ENCODE assay signal across 8 cellular contexts in the genomic region with DNA sequence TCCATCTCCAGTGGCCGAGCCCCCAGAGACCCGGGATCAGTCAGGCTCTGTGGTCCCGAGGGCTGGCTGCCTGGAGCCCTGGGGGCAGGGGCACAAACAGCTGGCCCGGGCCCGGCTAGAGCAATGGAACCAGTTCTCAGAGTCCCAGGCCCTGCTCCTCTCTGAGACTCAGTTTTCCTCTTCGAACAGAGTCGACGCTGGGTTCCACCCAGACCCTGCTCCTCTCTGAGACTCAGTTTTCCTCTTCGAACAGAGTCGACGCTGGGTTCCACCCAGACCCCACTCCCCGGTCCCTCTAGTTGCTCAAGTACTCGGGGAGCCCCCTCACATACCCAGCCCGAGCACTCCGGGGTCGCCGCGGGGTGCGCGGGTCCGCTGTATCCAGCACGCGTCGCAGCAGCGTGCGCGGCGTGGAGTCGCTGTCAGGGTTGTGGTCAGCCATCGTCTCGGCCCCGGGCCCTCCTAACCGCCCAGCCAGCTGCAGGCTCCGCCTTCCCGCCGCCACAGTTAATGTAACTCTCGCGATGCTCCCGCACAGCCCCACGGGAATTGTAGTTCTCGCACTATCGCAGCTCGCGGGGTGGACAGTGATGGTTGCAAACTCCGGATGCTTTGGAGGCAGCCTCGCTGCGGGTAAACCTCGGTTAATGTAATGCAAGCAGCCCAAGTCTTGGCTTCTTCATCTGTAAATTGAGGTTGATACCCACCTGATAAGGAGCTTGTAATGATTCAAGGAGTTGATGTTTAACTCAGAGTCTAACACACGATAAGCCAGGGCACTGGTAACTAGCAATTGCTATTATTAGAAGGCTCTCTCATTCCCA. TPM values are rescaled to one million over a fixed set of nuclear protein-coding genes. Genes with fewer than 3 reads are reported as not detected.
DNase-seq lines count a peak whose midpoint lies in the region; ATAC-seq and TF ChIP-seq lines count a peak whose summit lies in the region.

No MANE protein-coding gene starts in this region.

- CTCF ChIA-PET in AG04450 (lab: Charles Lee): interaction anchor here (0.6 to 2.4 kb wide), 5 partner anchors 8 to 160 kb away, joined by 3 to 15 read pairs (median 3); no protein-coding TSS in a partner anchor
- CTCF ChIA-PET in mammary epithelial cell (lab: Charles Lee; ENCODE audit: low non-redundant PET): interaction anchor here (1.6 kb wide), 1 partner anchor 17 kb away, joined by 8 read pairs; no protein-coding TSS in a partner anchor

- no peak for TF ChIP-seq POLR2A in spleen (IDR thresholded peaks at IDR 0.05)

- BruUV-seq in mammary epithelial cell (replicated peaks; lab: Mats Ljungman, UMichigan): TSS peak; percentile 93

- POLR2A ChIA-PET in AG04450 (lab: Yijun Ruan, JAX): interaction anchor here (0.7 to 2.3 kb wide), 6 partner anchors 11 to 107 kb away, joined by 3 to 10 read pairs (median 4); a partner anchor contains a TSS

- H3K27me3 ChIP-seq in AG04450 (ENCODE audit: control insufficient read depth, insufficient read depth, low read length) (no peaks in the 10 kb centered on the region), WERI-Rb-1 (ENCODE audit: insufficient read depth, low read depth, severe bottlenecking) (no peaks in the 10 kb centered on the region), mammary epithelial cell (ENCODE audit: insufficient read depth, low read length) (no peaks in the 10 kb centered on the region), spleen (replicated peaks in 1 of 7) (no peaks in the 10 kb centered on the region)

- peak; percentile 63 for DNase-seq in AG04450 (ENCODE audit: low read depth, low spot score)
- DNase-seq in NCI-H2171 treated with DMSO at 0.1 percent for 48 hours (lab: John Stamatoyannopoulos, UW): peak; percentile 88
- peak; percentile 93 for DNase-seq in WERI-Rb-1
- DNase-seq in mammary epithelial cell: peak; percentile 78
- DNase-seq in inferior parietal cortex (ENCODE audit: extremely low spot score): peak; percentile 96
- peak; percentile 98 for DNase-seq in spleen

- H3K36me3 ChIP-seq in WERI-Rb-1 (peaks cover 34% of the 10 kb centered on the region), mammary epithelial cell (ENCODE audit: insufficient read depth, low read length) (peaks cover 3% of the 10 kb centered on the region), spleen (peaks cover 0 to 37% (median 35%) of the 10 kb centered on the region in 6 donors)

- no peak for TF ChIP-seq CTCF in AG04450 (IDR thresholded peaks at IDR 0.05; ENCODE audit: low read depth, low read length)
- TF ChIP-seq CTCF in WERI-Rb-1 (IDR thresholded peaks at IDR 0.05; ENCODE audit: low read depth, low read length): no peak
- no peak for TF ChIP-seq CTCF in mammary epithelial cell (conservative IDR thresholded peaks at IDR 0.05 in 1 of 2, IDR thresholded peaks at IDR 0.05 in 1 of 2; ENCODE audit: extremely low read depth in 1 of 2, insufficient read depth in 1 of 2, low read depth in 1 of 2, low read length in 2 of 2)
- TF ChIP-seq CTCF in spleen (IDR thresholded peaks at IDR 0.05 in 8 of 11, conservative IDR thresholded peaks at IDR 0.05 in 3 of 11): peak in 5 of 11 experiments; percentile 11 to 55 (median 39)

- peak overlapping the region; percentile 77 for H3K27ac ChIP-seq in AG04450 (ENCODE audit: low read depth, low read length)
- peak overlapping the region; percentile 69 for H3K27ac ChIP-seq in WERI-Rb-1
- H3K27ac ChIP-seq in mammary epithelial cell (ENCODE audit: insufficient read depth, low read depth, low read length): peak overlapping the region; percentile 67
- H3K27ac ChIP-seq in spleen: peak overlapping the region; percentile 13 to 85 (median 64)

- dilution Hi-C loops in mammary epithelial cell (cut with HindIII; ENCODE audit: low sequenced_read_pairs): no loop called here

- H4K20me1 ChIP-seq in mammary epithelial cell (ENCODE audit: insufficient read depth, low read length): no peaks in the 10 kb centered on the region

- peak overlapping the region; percentile 95 for H3K4me2 ChIP-seq in mammary epithelial cell (ENCODE audit: insufficient read depth, low read depth, low read length)

- H3K4me1 ChIP-seq in mammary epithelial cell (ENCODE audit: insufficient read depth, low read length) (peaks cover 8% of the 10 kb centered on the region), spleen (peaks cover 8 to 30% (median 19%) of the 10 kb centered on the region in 6 donors)

- in situ Hi-C loops in mammary epithelial cell (cut with MboI; ENCODE audit: low sequenced_read_pairs in 2 of 2): no loop called here

- peaks cover 14% of the 10 kb centered on the region for H3K79me2 ChIP-seq in mammary epithelial cell (ENCODE audit: insufficient read depth, low read length)

- under 1% methylated on average over 24 of the region's 49 CpGs for WGBS in mammary epithelial cell (ENCODE audit: low coverage, missing lambda C conversion rate)
- 0 to 2% (median 1%) methylated on average over 21 to 49 of the region's 49 CpGs for WGBS in spleen, 5 donors

- peak overlapping the region; percentile 84 for H3K9ac ChIP-seq in mammary epithelial cell (ENCODE audit: insufficient read depth, low read length)

- peak overlapping the region; percentile 75 for H3K4me3 ChIP-seq in AG04450 (ENCODE audit: low read depth, low read length)
- H3K4me3 ChIP-seq in WERI-Rb-1 (ENCODE audit: low read depth, low read length): peak overlapping the region; percentile 83
- peak overlapping the region; percentile 52 to 94 (median 70) for H3K4me3 ChIP-seq in mammary epithelial cell (replicated peaks in 1 of 3; ENCODE audit: insufficient read depth in 1 of 3, low read depth in 2 of 3, low read length in 3 of 3)
- peak overlapping the region; percentile 52 to 97 (median 90) for H3K4me3 ChIP-seq in spleen

- no peaks in the 10 kb centered on the region for H3K9me3 ChIP-seq in AG04450 (ENCODE audit: control insufficient read depth, insufficient read depth, low read length)
- H3K9me3 ChIP-seq in WERI-Rb-1 (ENCODE audit: severe bottlenecking): no peaks in the 10 kb centered on the region
- no peaks in the 10 kb centered on the region for H3K9me3 ChIP-seq in mammary epithelial cell (replicated peaks; ENCODE audit: insufficient read depth, low read length)
- H3K9me3 ChIP-seq in spleen: no peaks in the 10 kb centered on the region

- ATAC-seq in GM18873 (IDR thresholded peaks at IDR 0.05; ENCODE audit: low FRiP score, unreplicated experiment) (peak; percentile 93), HG03108 (IDR thresholded peaks at IDR 0.05; ENCODE audit: unreplicated experiment) (peak; percentile 95)

- intact Hi-C loops in mammary epithelial cell (cut with micrococcal nuclease): loop anchor here (2.0 to 5.0 kb wide), 2 partner anchors 17 to 39 kb away; a partner anchor contains a TSS
- intact Hi-C loops in spleen (cut with DNase I; ENCODE audit: low total_unique reads): no loop called here

- peak overlapping the region; percentile 86 for H2AFZ ChIP-seq in mammary epithelial cell (ENCODE audit: low read depth, low read length)

RNA-seq across cellular contexts. Expression of a gene that starts 8.5 kb away (rescaled TPM):
- polyA plus RNA-seq in AG04450 (2011; rRNA removed) (22.3 and 22.8 TPM in 2 replicates), mammary epithelial cell (21.2 TPM), spleen (10 to 100 TPM; 19.9 to 31.7 (median 24.3) TPM)
- polyA minus RNA-seq in AG04450 (2011; rRNA and poly(A)+ RNA removed): 14.4 and 16.2 TPM in 2 replicates
- total RNA-seq in mammary epithelial cell (10 to 100 TPM; 11.7 to 13.1 TPM), spleen (10 to 100 TPM; 23.5 to 80.7 (median 35.7) TPM)
- polyA minus RNA-seq in mammary epithelial cell: 10.6 TPM

RNA-seq across cellular contexts. Expression of a gene that starts 13.1 kb away (rescaled TPM):
- polyA plus RNA-seq in AG04450 (2011; rRNA removed) (151 and 190 TPM in 2 replicates), mammary epithelial cell (452 TPM), spleen (100 to 1,000 TPM in 1 of 3 donors, 10 to 100 TPM in 2; 92.3 to 116 (median 97.0) TPM)
- polyA minus RNA-seq in AG04450 (2011; rRNA and poly(A)+ RNA removed): 368 and 417 TPM in 2 replicates
- total RNA-seq in mammary epithelial cell (100 to 1,000 TPM; 158 to 198 TPM), spleen (10 to 100 TPM; 38.8 to 64.3 (median 48.6) TPM)
- 283 TPM for polyA minus RNA-seq in mammary epithelial cell

RNA-seq across cellular contexts. Expression of a gene that starts 13.9 kb away (rescaled TPM):
- polyA plus RNA-seq in AG04450 (2011; rRNA removed) (17.9 and 21.7 TPM in 2 replicates), mammary epithelial cell (35.6 TPM), spleen (100 to 1,000 TPM in 1 of 3 donors, 10 to 100 TPM in 2; 47.2 to 101 (median 91.3) TPM)
- 21.1 and 27.6 TPM in 2 replicates for polyA minus RNA-seq in AG04450 (2011; rRNA and poly(A)+ RNA removed)
- total RNA-seq in mammary epithelial cell (10 to 100 TPM; 27.2 to 48.5 TPM), spleen (10 to 100 TPM; 43.2 to 82.9 (median 50.8) TPM)
- 25.7 TPM for polyA minus RNA-seq in mammary epithelial cell

RNA-seq across cellular contexts. Expression of a gene that starts 26.9 kb away (rescaled TPM):
- polyA plus RNA-seq in AG04450 (2011; rRNA removed) (0.92 and 1.1 TPM in 2 replicates), mammary epithelial cell (0.51 TPM), spleen (1 to 10 TPM; 1.0 to 2.3 (median 1.9) TPM)
- 0.28 and 0.91 TPM in 2 replicates for polyA minus RNA-seq in AG04450 (2011; rRNA and poly(A)+ RNA removed)
- total RNA-seq in mammary epithelial cell (under 1 TPM; 0.33 to 0.99 TPM), spleen (1 to 10 TPM in 1 of 7 donors, under 1 TPM in 6; 0.44 to 2.7 (median 0.80) TPM)
- not detected for polyA minus RNA-seq in mammary epithelial cell

RNA-seq across cellular contexts. Expression of a gene that starts 27.3 kb away (rescaled TPM):
- polyA plus RNA-seq in AG04450 (2011; rRNA removed): 11.3 and 11.7 TPM in 2 replicates
- polyA minus RNA-seq in AG04450 (2011; rRNA and poly(A)+ RNA removed): 13.8 and 17.1 TPM in 2 replicates
- total RNA-seq in mammary epithelial cell: 10 to 100 TPM in 1 of 2 donors, 1 to 10 TPM in 1; 5.5 to 15.3 TPM
- 9.4 TPM for polyA plus RNA-seq in mammary epithelial cell
- polyA minus RNA-seq in mammary epithelial cell: 18.5 TPM
- total RNA-seq in spleen: 10 to 100 TPM; 19.7 to 38.6 (median 25.9) TPM
- 10 to 100 TPM in 1 of 3 donors, 1 to 10 TPM in 2; 6.6 to 10.7 (median 8.1) TPM for polyA plus RNA-seq in spleen

Comparison
In these comparisons a context has a peak if more than half of its experiments do, and no peak if none do; other contexts are left out.
1. Peak in every context shown above with its lines: DNase-seq, ATAC-seq, H3K4me3 ChIP-seq and H3K27ac ChIP-seq.